ENCODE assay signal across 33 cellular contexts in the genomic region with DNA sequence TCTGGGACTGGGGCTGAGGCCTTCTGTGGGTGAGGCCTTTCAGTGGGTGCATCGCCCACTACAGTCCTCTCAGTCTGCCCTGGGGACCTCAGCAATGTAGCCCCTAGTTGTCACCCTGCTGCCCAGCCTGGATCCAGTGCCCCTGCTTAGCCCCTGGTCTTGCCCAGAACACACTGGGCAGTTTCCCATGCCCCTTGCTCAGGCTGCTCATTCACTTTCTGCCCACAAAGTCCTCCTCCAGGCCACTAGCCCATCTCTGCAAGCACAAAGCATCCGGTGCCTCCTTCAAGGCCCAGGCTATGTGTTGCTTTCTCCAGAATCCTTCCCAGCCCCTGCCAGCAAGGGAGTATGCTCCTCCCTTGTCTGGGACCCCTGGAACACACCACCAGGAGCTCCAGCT. TPM values are rescaled to one million over a fixed set of nuclear protein-coding genes. Genes with fewer than 3 reads are reported as not detected.
"Had no signal": no experiment of that assay in that cellular context is flagged by ENCODE, and none has a peak within 500 bp of the region (broad histone marks: within the 10 kb centered on the region; RNA-seq: fewer than 3 reads in every experiment).

No MANE protein-coding gene starts in this region.

- H3K4me2 ChIP-seq: neural progenitor cell had no signal

- H3K36me3 ChIP-seq: adrenal gland, colonic mucosa, left lung, lower lobe of right lung, neural progenitor cell, right lobe of liver, thoracic aorta, upper lobe of right lung had no signal

- H3K9me3 ChIP-seq: adrenal gland, body of pancreas, colonic mucosa, left lung, lower lobe of right lung, right lobe of liver, thoracic aorta, upper lobe of right lung had no signal

- H2AFZ ChIP-seq: neural progenitor cell had no signal

- H3K27me3 ChIP-seq: body of pancreas, dorsolateral prefrontal cortex had no signal

- H3K4me3 ChIP-seq: adrenal gland, body of pancreas, colonic mucosa, dorsolateral prefrontal cortex, left lung, lower lobe of right lung, neural progenitor cell, right lobe of liver, skin epidermis, thoracic aorta, upper lobe of right lung had no signal

- ATAC-seq: activated CD4-positive, CD25-positive, alpha-beta regulatory T cell treated with anti-CD3 and anti-CD28 coated beads, Interleukin-2, amount 50 U/mL, for 24 hours; body of pancreas; effector memory CD8-positive, alpha-beta T cell; esophagus mucosa; left lung; lower lobe of right lung; natural killer cell; right lobe of liver had no signal

- H3K27ac ChIP-seq: adrenal gland, body of pancreas, colonic mucosa, dorsolateral prefrontal cortex, left lung, lower lobe of right lung, neural progenitor cell, right lobe of liver, skin epidermis, thoracic aorta, upper lobe of right lung, VCaP had no signal

- H3K4me1 ChIP-seq: colonic mucosa, right lobe of liver had no signal

- H3K9ac ChIP-seq: neural progenitor cell had no signal

- DNase-seq: activated CD4-positive, alpha-beta memory T cell treated with anti-CD3 and anti-CD28 coated beads, Interleukin-2, amount 10 ng/mL, durations not matched to agents 7 days and 5 days; activated CD4-positive, alpha-beta T cell treated with anti-CD3 and anti-CD28 coated beads, Interleukin-2, amount 10 ng/mL, durations not matched to agents 24 days and 14 days; activated naive CD4-positive, alpha-beta T cell treated with anti-CD3 and anti-CD28 coated beads for 36 hours; activated naive CD8-positive, alpha-beta T cell treated with anti-CD3 and anti-CD28 coated beads for 36 hours; aorta; body of pancreas; colonic mucosa; dorsolateral prefrontal cortex; effector memory CD8-positive, alpha-beta T cell; foreskin fibroblast; hypothalamus; kidney glomerular epithelial cell; left lung; lower lobe of right lung; mesenchymal stem cell; natural killer cell; right lobe of liver; stimulated activated CD4-positive, alpha-beta T cell treated with anti-CD3 and anti-CD28 coated beads, Interleukin-12 subunit alpha, Interleukin-12 subunit beta, amount 100 ng/mL, for 4 hours; stimulated activated CD4-positive, alpha-beta T cell treated with anti-CD3 and anti-CD28 coated beads, Interleukin-4, amount 100 ng/mL, for 1 hour; T-helper 9 cell; upper lobe of right lung had no signal

RNA-seq across cellular contexts. Expression of gene ADORA1, which starts 5.4 kb away (rescaled TPM):
- total RNA-seq: activated CD4-positive, alpha-beta T cell treated with anti-CD3 and anti-CD28 coated beads, Interleukin-2, amount 10 ng/mL, durations not matched to agents 24 days and 14 days; activated naive CD4-positive, alpha-beta T cell treated with anti-CD3 and anti-CD28 coated beads for 36 hours; activated naive CD8-positive, alpha-beta T cell treated with anti-CD3 and anti-CD28 coated beads for 36 hours; activated T-helper 1 cell treated with anti-CD3 and anti-CD28 coated beads, Interleukin-12 subunit alpha, Interleukin-12 subunit beta, Interleukin-2, Interleukin-4 antibody, amounts not matched to agents 30 ng/mL and 10 ng/mL and 1 ng/mL, durations not matched to agents 14 hours and 24 hours and 36 hours; mononuclear cell; natural killer cell; thoracic aorta had no signal
- polyA plus RNA-seq: aorta had no signal

RNA-seq across cellular contexts. Expression of gene MYOG, which starts 36.3 kb away (rescaled TPM):
- total RNA-seq: activated CD4-positive, alpha-beta memory T cell treated with anti-CD3 and anti-CD28 coated beads, Interleukin-2, amount 10 ng/mL, durations not matched to agents 7 days and 5 days; activated CD4-positive, alpha-beta T cell treated with anti-CD3 and anti-CD28 coated beads, Interleukin-2, amount 10 ng/mL, durations not matched to agents 24 days and 14 days; activated naive CD4-positive, alpha-beta T cell treated with anti-CD3 and anti-CD28 coated beads for 36 hours; activated naive CD8-positive, alpha-beta T cell treated with anti-CD3 and anti-CD28 coated beads for 36 hours; activated T-helper 1 cell treated with anti-CD3 and anti-CD28 coated beads, Interleukin-12 subunit alpha, Interleukin-12 subunit beta, Interleukin-2, Interleukin-4 antibody, amounts not matched to agents 30 ng/mL and 10 ng/mL and 1 ng/mL, durations not matched to agents 14 hours and 24 hours and 36 hours; adrenal gland; aorta; body of pancreas; colonic mucosa; esophagus mucosa; left lung; lower lobe of right lung; mononuclear cell; natural killer cell; omental fat pad; posterior vena cava; right lobe of liver; subcutaneous adipose tissue; thoracic aorta; upper lobe of right lung had no signal
- polyA plus RNA-seq: adrenal gland, aorta had no signal

RNA-seq across cellular contexts. Expression of gene MYBPH, which starts 53.5 kb away (rescaled TPM):
- total RNA-seq: activated CD4-positive, alpha-beta memory T cell treated with anti-CD3 and anti-CD28 coated beads, Interleukin-2, amount 10 ng/mL, durations not matched to agents 7 days and 5 days; activated CD4-positive, alpha-beta T cell treated with anti-CD3 and anti-CD28 coated beads, Interleukin-2, amount 10 ng/mL, durations not matched to agents 24 days and 14 days; activated naive CD4-positive, alpha-beta T cell treated with anti-CD3 and anti-CD28 coated beads for 36 hours; activated naive CD8-positive, alpha-beta T cell treated with anti-CD3 and anti-CD28 coated beads for 36 hours; activated T-helper 1 cell treated with anti-CD3 and anti-CD28 coated beads, Interleukin-12 subunit alpha, Interleukin-12 subunit beta, Interleukin-2, Interleukin-4 antibody, amounts not matched to agents 30 ng/mL and 10 ng/mL and 1 ng/mL, durations not matched to agents 14 hours and 24 hours and 36 hours; adrenal gland; aorta; body of pancreas; colonic mucosa; esophagus mucosa; lower lobe of right lung; mononuclear cell; natural killer cell; posterior vena cava; subcutaneous adipose tissue; thoracic aorta; upper lobe of right lung had no signal
- polyA plus RNA-seq: aorta had no signal
